ENCODE assay signal across 15 cellular contexts in genomic region chr6:121482004-121482693, GRCh38. TPM values are rescaled to one million over a fixed set of nuclear protein-coding genes. Genes with fewer than 3 reads are reported as not detected.
DNase-seq lines count a peak whose midpoint lies in the region; FAIRE-seq and TF ChIP-seq lines count a peak whose summit lies in the region.
"Had no signal": no experiment of that assay in that cellular context is flagged by ENCODE, and none has a peak within 500 bp of the region (broad histone marks: within the 10 kb centered on the region; RNA-seq: fewer than 3 reads in every experiment).

No MANE protein-coding gene starts in this region.

- no peak overlapping the region for H3K4me3 ChIP-seq in AG04449 (ENCODE audit: low read depth, low read length)
- H3K4me3 ChIP-seq in bronchial epithelial cell (ENCODE audit: low read depth, low read length) = no peak overlapping the region
- H3K4me3 ChIP-seq: MG63, spleen had no signal

- H3K27me3 ChIP-seq in bronchial epithelial cell (ENCODE audit: control insufficient read depth, insufficient read depth, low read length) = no peaks in the 10 kb centered on the region
- H3K27me3 ChIP-seq: BE2C, MG63, spleen had no signal

- TF ChIP-seq CTCF in AG04449 (IDR thresholded peaks at IDR 0.05; ENCODE audit: insufficient read depth, low read length, missing control alignments) (no peak), bronchial epithelial cell (IDR thresholded peaks at IDR 0.05; ENCODE audit: insufficient read depth, low read length, severe bottlenecking) (no peak)

- DNase-seq in AG04449 (ENCODE audit: low read depth, low spot score) (peak; percentile 34), HTR-8/SVneo (ENCODE audit: insufficient read length, low spot score) (peak; percentile 60), bronchial epithelial cell (ENCODE audit: low read depth) (peak; percentile 98), kidney glomerular epithelial cell (lab: John Stamatoyannopoulos, UW) (peak; percentile 91), NCI-H1694 (lab: John Stamatoyannopoulos, UW) (no peak), ureter (ENCODE audit: low spot score) (no peak), NOMO-1 treated with dmso at 0.1 percent for 144 hours (lab: John Stamatoyannopoulos, UW; ENCODE audit: unreplicated experiment) (no peak), hippocampal formation (lab: John Stamatoyannopoulos, UW) (no peak)
- DNase-seq: activated naive CD8-positive, alpha-beta T cell treated with anti-CD3 and anti-CD28 coated beads for 36 hours; BE2C; endodermal cell; MG63; naive thymus-derived CD8-positive, alpha-beta T cell; OCI-M1; spleen had no signal

- CTCF ChIA-PET in AG04449 (lab: Yijun Ruan, JAX) = interaction anchor here (0.9 to 1.4 kb wide), 2 partner anchors 11 to 14 kb away, joined by 3 read pairs; no protein-coding TSS in a partner anchor

- POLR2A ChIA-PET in AG04449 (lab: Yijun Ruan, JAX) = no interaction called here

- FAIRE-seq in HTR-8/SVneo (lab: Jason Lieb, UNC) = no peak
- no peak for FAIRE-seq in bronchial epithelial cell (lab: Jason Lieb, UNC)

- no peaks in the 10 kb centered on the region for H3K36me3 ChIP-seq in bronchial epithelial cell (ENCODE audit: control insufficient read depth, insufficient read depth, low read length)
- H3K36me3 ChIP-seq: BE2C, MG63, spleen had no signal

RNA-seq across cellular contexts. Expression of gene GJA1, which starts 46.7 kb away (rescaled TPM):
- total RNA-seq in bronchial epithelial cell = 118 and 127 TPM in 2 replicates
- 74.2 TPM for total RNA-seq in ureter
- total RNA-seq: naive thymus-derived CD8-positive, alpha-beta T cell had no signal

Comparison
In these comparisons a context has a peak if more than half of its experiments do, and no peak if none do; other contexts are left out.
1. DNase-seq: peak in AG04449 (single experiment), HTR-8/SVneo (single experiment), bronchial epithelial cell (single experiment) and kidney glomerular epithelial cell (single experiment); none in NCI-H1694 (single experiment), ureter (single experiment), NOMO-1 treated with dmso at 0.1 percent for 144 hours (single experiment) and hippocampal formation (0 of 2).